Comparison of ENCODE assay signal across 7 cellular contexts in the genomic region with DNA sequence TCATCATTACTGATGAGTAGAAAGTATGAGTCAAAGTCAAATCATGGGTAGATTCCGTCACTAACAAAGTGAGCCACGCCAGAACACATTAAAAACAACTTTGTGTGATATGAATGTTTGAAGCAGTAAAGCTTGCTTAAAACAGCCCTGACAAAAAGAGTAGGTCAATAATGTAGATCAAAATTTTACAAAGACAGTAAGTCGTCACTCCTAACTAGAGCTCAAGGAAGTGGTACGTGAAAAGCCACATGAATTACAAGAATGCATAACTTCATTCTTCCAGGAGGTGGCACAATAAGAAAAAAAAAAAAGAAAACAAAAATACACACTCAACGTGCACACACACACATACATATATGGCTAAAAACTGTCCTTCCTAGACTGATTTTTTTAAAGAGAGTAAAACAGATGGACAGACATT.
DNase-seq lines count a peak whose midpoint lies in the region; ATAC-seq and TF ChIP-seq lines count a peak whose summit lies in the region.

No MANE protein-coding gene starts in this region.

- H3K36me3 ChIP-seq in RWPE2 (ENCODE audit: low read depth) (peaks cover 6% of the 10 kb centered on the region; the same call in 1 of the 2 replicates), skeletal muscle satellite cell (ENCODE audit: insufficient read depth, low read length) (no peaks in the 10 kb centered on the region)

- ATAC-seq in GM19395 (IDR thresholded peaks at IDR 0.05; ENCODE audit: unreplicated experiment) (peak; percentile 93), HG03378 (IDR thresholded peaks at IDR 0.05; ENCODE audit: unreplicated experiment) (peak; percentile 88), RWPE2 (ENCODE audit: low read depth) (peak; percentile 35; the same call in 1 of the 3 replicates)

- no peak overlapping the region for H3K4me3 ChIP-seq in RWPE2 (ENCODE audit: severe bottlenecking)
- H3K4me3 ChIP-seq in epithelial cell of esophagus (ENCODE audit: low read length): no peak overlapping the region
- peak overlapping the region; percentile 30 for H3K4me3 ChIP-seq in skeletal muscle satellite cell (ENCODE audit: low read length)

- peak overlapping the region; percentile 57 for H3K4me2 ChIP-seq in skeletal muscle satellite cell (ENCODE audit: low read length)

- TF ChIP-seq CTCF in RWPE2 (IDR thresholded peaks at IDR 0.05; ENCODE audit: poor library complexity, severe bottlenecking) (peak; percentile 70), epithelial cell of esophagus (IDR thresholded peaks at IDR 0.05; ENCODE audit: insufficient read depth, low read depth, low read length, missing control alignments) (peak; percentile 37)

- H3K9me3 ChIP-seq in RWPE2 (ENCODE audit: severe bottlenecking) (no peaks in the 10 kb centered on the region), skeletal muscle satellite cell (replicated peaks; ENCODE audit: low read length) (no peaks in the 10 kb centered on the region)

- H3K27ac ChIP-seq in RWPE2 (ENCODE audit: poor library complexity, severe bottlenecking): no peak overlapping the region

- H3K4me1 ChIP-seq in RWPE2 (ENCODE audit: insufficient read depth, poor library complexity, severe bottlenecking): peaks cover 9% of the 10 kb centered on the region
- peaks cover 26% of the 10 kb centered on the region for H3K4me1 ChIP-seq in skeletal muscle satellite cell (ENCODE audit: control insufficient read depth, insufficient read depth, low read length)

- H3K27me3 ChIP-seq in RWPE2 (ENCODE audit: insufficient read depth, poor library complexity, severe bottlenecking) (no peaks in the 10 kb centered on the region), skeletal muscle satellite cell (ENCODE audit: control insufficient read depth, insufficient read depth, low read length) (no peaks in the 10 kb centered on the region)

- peak; percentile 20 for DNase-seq in G401 (ENCODE audit: low spot score)
- no peak for DNase-seq in RWPE2 (ENCODE audit: low spot score)
- peak; percentile 43 for DNase-seq in epithelial cell of esophagus (ENCODE audit: low read depth)
- no peak for DNase-seq in NCI-H1436 treated with DMSO at 0.1 percent for 48 hours (lab: John Stamatoyannopoulos, UW)

- peak overlapping the region; percentile 20 for H3K9ac ChIP-seq in skeletal muscle satellite cell (ENCODE audit: low read depth, low read length)

- in situ Hi-C loops in G401 (cut with HindIII; ENCODE audit: low sequenced_read_pairs): no loop called here

Comparison
In these comparisons a context has a peak if more than half of its experiments do, and no peak if none do; other contexts are left out.
1. DNase-seq: peak in G401 (single experiment) and epithelial cell of esophagus (single experiment); none in RWPE2 (single experiment) and NCI-H1436 treated with DMSO at 0.1 percent for 48 hours (single experiment).
2. ATAC-seq: peak in every context shown above with its lines; median percentile 93 in GM19395; 88 in HG03378; 35 in RWPE2.